Comparison of ENCODE assay signal across 8 cellular contexts in genomic region chr18:2978626-2979025, GRCh38. TPM values are rescaled to one million over a fixed set of nuclear protein-coding genes. Genes with fewer than 3 reads are reported as not detected.
DNase-seq lines count a peak whose midpoint lies in the region; ATAC-seq and TF ChIP-seq lines count a peak whose summit lies in the region.

No MANE protein-coding gene starts in this region.

- no peak overlapping the region for H3K9ac ChIP-seq in mammary epithelial cell (ENCODE audit: insufficient read depth, low read length)

- H3K4me3 Mint-ChIP-seq in IgD-negative memory B cell (peak overlapping the region; percentile 50 to 89 (median 69)), nephron progenitor cell (no peak overlapping the region), progenitor cell of endocrine pancreas (ENCODE audit: low read depth) (no peak overlapping the region)

- CTCF ChIA-PET in mammary epithelial cell (lab: Charles Lee; ENCODE audit: low non-redundant PET): interaction anchor here (1.0 kb wide), 1 partner anchor 84 kb away, joined by 5 read pairs; no protein-coding TSS in a partner anchor

- no peaks in the 10 kb centered on the region for H4K20me1 ChIP-seq in mammary epithelial cell (ENCODE audit: insufficient read depth, low read length)

- TF ChIP-seq CTCF in mammary epithelial cell (conservative IDR thresholded peaks at IDR 0.05 in 1 of 2, IDR thresholded peaks at IDR 0.05 in 1 of 2; ENCODE audit: extremely low read depth in 1 of 2, insufficient read depth in 1 of 2, low read depth in 1 of 2, low read length in 2 of 2): no peak
- no peak for TF ChIP-seq CTCF in nephron progenitor cell (IDR thresholded peaks at IDR 0.05)
- no peak for TF ChIP-seq CTCF in BE2C (IDR thresholded peaks at IDR 0.05; ENCODE audit: low read depth, low read length)
- TF ChIP-seq CTCF in progenitor cell of endocrine pancreas (IDR thresholded peaks at IDR 0.05; ENCODE audit: unreplicated experiment): no peak

- H3K27ac Mint-ChIP-seq in IgD-negative memory B cell (peak overlapping the region; percentile 81 to 94 (median 86)), nephron progenitor cell (peak overlapping the region; percentile 23), progenitor cell of endocrine pancreas (no peak overlapping the region)

- ATAC-seq in GM18517 (IDR thresholded peaks at IDR 0.05; ENCODE audit: unreplicated experiment) (peak; percentile 6), GM18511 (IDR thresholded peaks at IDR 0.05; ENCODE audit: unreplicated experiment) (no peak)

- no peak overlapping the region for H3K4me3 ChIP-seq in mammary epithelial cell (replicated peaks in 1 of 3; ENCODE audit: insufficient read depth in 1 of 3, low read depth in 2 of 3, low read length in 3 of 3)
- H3K4me3 ChIP-seq in BE2C (ENCODE audit: low read depth, low read length): no peak overlapping the region

- H3K79me2 ChIP-seq in mammary epithelial cell (ENCODE audit: insufficient read depth, low read length): peaks cover 22% of the 10 kb centered on the region

- H3K27me3 Mint-ChIP-seq in IgD-negative memory B cell (peaks cover 2% of the 10 kb centered on the region), nephron progenitor cell (ENCODE audit: low read depth, poor library complexity) (no peaks in the 10 kb centered on the region), progenitor cell of endocrine pancreas (no peaks in the 10 kb centered on the region)

- intact Hi-C loops in mammary epithelial cell (cut with micrococcal nuclease): no loop called here

- H3K9me3 Mint-ChIP-seq in IgD-negative memory B cell: no peaks in the 10 kb centered on the region
- H3K9me3 Mint-ChIP-seq in nephron progenitor cell: no peaks in the 10 kb centered on the region
- H3K9me3 Mint-ChIP-seq in progenitor cell of endocrine pancreas (ENCODE audit: low read depth): no peaks in the 10 kb centered on the region

- H3K4me1 ChIP-seq in mammary epithelial cell (ENCODE audit: insufficient read depth, low read length): peaks cover 10% of the 10 kb centered on the region
- H3K4me1 ChIP-seq in BE2C: no peaks in the 10 kb centered on the region

- BruUV-seq in mammary epithelial cell (replicated peaks; lab: Mats Ljungman, UMichigan): no TSS peak

- H3K9me3 ChIP-seq in mammary epithelial cell (replicated peaks; ENCODE audit: insufficient read depth, low read length): no peaks in the 10 kb centered on the region
- H3K9me3 ChIP-seq in BE2C: no peaks in the 10 kb centered on the region

- no peaks in the 10 kb centered on the region for H3K27me3 ChIP-seq in mammary epithelial cell (ENCODE audit: insufficient read depth, low read length)
- H3K27me3 ChIP-seq in BE2C: no peaks in the 10 kb centered on the region

- DNase-seq in mammary epithelial cell (peak; percentile 50), nephron progenitor cell (no peak), BE2C (no peak), SHP77 (lab: John Stamatoyannopoulos, UW) (no peak), progenitor cell of endocrine pancreas (ENCODE audit: low spot score, unreplicated experiment) (no peak)

- H3K4me1 Mint-ChIP-seq in IgD-negative memory B cell (peaks cover 42 to 60% (median 42%) of the 10 kb centered on the region in 3 donors), nephron progenitor cell (peaks cover 55% of the 10 kb centered on the region), progenitor cell of endocrine pancreas (ENCODE audit: low read depth) (peaks cover 27% of the 10 kb centered on the region)

- H3K27ac ChIP-seq in mammary epithelial cell (ENCODE audit: insufficient read depth, low read depth, low read length): no peak overlapping the region

- WGBS in mammary epithelial cell (ENCODE audit: low coverage, missing lambda C conversion rate): 51% methylated on average over 3 of the region's 3 CpGs

- H3K4me2 ChIP-seq in mammary epithelial cell (ENCODE audit: insufficient read depth, low read depth, low read length): no peak overlapping the region

- in situ Hi-C loops in mammary epithelial cell (cut with MboI; ENCODE audit: low sequenced_read_pairs in 2 of 2): no loop called here

- dilution Hi-C loops in mammary epithelial cell (cut with HindIII; ENCODE audit: low sequenced_read_pairs): no loop called here

- peaks cover 5% of the 10 kb centered on the region for H3K36me3 Mint-ChIP-seq in IgD-negative memory B cell
- peaks cover 38% of the 10 kb centered on the region for H3K36me3 Mint-ChIP-seq in nephron progenitor cell (ENCODE audit: low read depth)
- H3K36me3 Mint-ChIP-seq in progenitor cell of endocrine pancreas (ENCODE audit: insufficient read depth): peaks cover 2% of the 10 kb centered on the region

- H3K36me3 ChIP-seq in mammary epithelial cell (ENCODE audit: insufficient read depth, low read length): no peaks in the 10 kb centered on the region
- H3K36me3 ChIP-seq in BE2C: no peaks in the 10 kb centered on the region

- no peak overlapping the region for H2AFZ ChIP-seq in mammary epithelial cell (ENCODE audit: low read depth, low read length)

RNA-seq across cellular contexts. Expression of gene LPIN2, which starts 34.3 kb away (rescaled TPM):
- polyA plus RNA-seq in IgD-negative memory B cell (8.8 TPM), mammary epithelial cell (6.4 TPM)
- total RNA-seq in mammary epithelial cell (10 to 100 TPM in 1 of 2 donors, 1 to 10 TPM in 1; 9.9 to 20.3 TPM), progenitor cell of endocrine pancreas (22.8 and 25.9 TPM in 2 replicates)
- polyA minus RNA-seq in mammary epithelial cell: 5.6 TPM
- 3.6 TPM for polyA plus RNA-seq in BE2C (2012; ENCODE audit: insufficient read depth, insufficient read length, low read depth)

Comparison
In these comparisons a context has a peak if more than half of its experiments do, and no peak if none do; other contexts are left out.
1. H3K4me3 Mint-ChIP-seq: peak in IgD-negative memory B cell (4 of 4); none in nephron progenitor cell (single experiment) and progenitor cell of endocrine pancreas (single experiment).